Comparison of ENCODE assay signal across 21 cellular contexts in genomic region chr6:142223938-142224337, GRCh38.
DNase-seq lines count a peak whose midpoint lies in the region; ATAC-seq, FAIRE-seq and TF ChIP-seq lines count a peak whose summit lies in the region.
"Had no signal": no experiment of that assay in that cellular context is flagged by ENCODE, and none has a peak within 500 bp of the region (broad histone marks: within the 10 kb centered on the region; RNA-seq: fewer than 3 reads in every experiment).

No MANE protein-coding gene starts in this region.

- H3K27me3 ChIP-seq in HepG2 (ENCODE audit: control insufficient read depth in 1 of 2, insufficient read depth in 2 of 2, low read length in 2 of 2) = no peaks in the 10 kb centered on the region
- no peaks in the 10 kb centered on the region for H3K27me3 ChIP-seq in right lobe of liver
- no peaks in the 10 kb centered on the region for H3K27me3 ChIP-seq in Panc1 (ENCODE audit: control insufficient read depth, insufficient read depth, low read length)
- H3K27me3 ChIP-seq: BE2C had no signal

- no peak for TF ChIP-seq POLR2A in HepG2 (IDR thresholded peaks at IDR 0.05; ENCODE audit: insufficient read depth in 1 of 2, low read depth in 2 of 2, low read length in 2 of 2)
- no peak for TF ChIP-seq POLR2A in right lobe of liver (IDR thresholded peaks at IDR 0.05)

- TF ChIP-seq CTCF in HepG2 (CRISPR knock-in tag; IDR thresholded peaks at IDR 0.05) = no peak
- no peak for TF ChIP-seq CTCF in right lobe of liver (IDR thresholded peaks at IDR 0.05)
- no peak for TF ChIP-seq CTCF in Panc1 (IDR thresholded peaks at IDR 0.05)

- 0 out of 2 replicates have a peak, but pooled peaks cover 8% of the 10 kb centered on the region for H3K4me1 ChIP-seq in HepG2 (ENCODE audit: insufficient read depth, low read length)
- no peaks in the 10 kb centered on the region for H3K4me1 ChIP-seq in right lobe of liver
- no peaks in the 10 kb centered on the region for H3K4me1 ChIP-seq in Panc1 (ENCODE audit: control insufficient read depth, insufficient read depth, low read length)
- H3K4me1 ChIP-seq: BE2C, HAP-1 had no signal

- no peaks in the 10 kb centered on the region for H4K20me1 ChIP-seq in HepG2 (ENCODE audit: insufficient read depth, low read length)

- DNase-seq in HepG2 (ENCODE audit: low spot score) (no peak), right lobe of liver (no peak), Panc1 (ENCODE audit: low read depth, low spot score) (no peak), mesenteric fat pad (ENCODE audit: low spot score) (no peak), SKM-1 treated with dmso at 0.1 percent for 144 hours (lab: John Stamatoyannopoulos, UW; ENCODE audit: unreplicated experiment) (no peak)
- DNase-seq: ACHN; BE2C; C1 segment of cervical spinal cord; CD4-positive, CD25-positive, alpha-beta regulatory T cell; CD8-positive, alpha-beta memory T cell; COR-L47; DMS 273 treated with DMSO at 0.1 percent for 48 hours; DMS53; DND-41; EL had no signal

- POLR2A ChIA-PET in HepG2 (lab: Yijun Ruan, JAX) (no interaction called here), Panc1 (lab: Charles Lee) (no interaction called here)

- intact Hi-C loops in HepG2 (cut with micrococcal nuclease; ENCODE audit: unreplicated experiment) (no loop called here), right lobe of liver (cut with DNase I) (no loop called here), Panc1 (cut with micrococcal nuclease; ENCODE audit: unreplicated experiment) (no loop called here)

- in situ Hi-C loops in HepG2 (cut with HindIII; ENCODE audit: extremely low pct_ligation_motif_present, low pct_unique_long_range_greater_than_20kb) (no loop called here), Panc1 (cut with HindIII; ENCODE audit: low pct_unique_long_range_greater_than_20kb, low sequenced_read_pairs) (no loop called here)

- CTCF ChIA-PET in HepG2 (lab: Yijun Ruan, JAX; ENCODE audit: low intra/inter-chr PET ratio, low total read pairs) = no interaction called here
- CTCF ChIA-PET in Panc1 (lab: Charles Lee) = no interaction called here

- ATAC-seq in HepG2 = peak; percentile 34
- ATAC-seq in right lobe of liver = no peak
- ATAC-seq in Panc1 = peak; percentile 45; the same call in 1 of the 2 replicates
- ATAC-seq in esophagus mucosa = peak; percentile 84
- ATAC-seq in HG03135 (IDR thresholded peaks at IDR 0.05; ENCODE audit: unreplicated experiment) = no peak
- ATAC-seq: GM12878 had no signal

- H3K79me2 ChIP-seq in HepG2 (ENCODE audit: insufficient read depth, low read length) = no peaks in the 10 kb centered on the region

- H3K36me3 ChIP-seq in HepG2 (replicated peaks in 1 of 2; ENCODE audit: control insufficient read depth in 1 of 2, insufficient read depth in 2 of 2, low read length in 2 of 2) = peaks cover 0 to 3% of the 10 kb centered on the region in 2 experiments; a peak in 1 of 5 replicates
- H3K36me3 ChIP-seq in right lobe of liver = peaks cover 0 to 6% (median 0%) of the 10 kb centered on the region in 4 donors
- peaks cover 9% of the 10 kb centered on the region; the same call in 1 of the 2 replicates for H3K36me3 ChIP-seq in Panc1 (ENCODE audit: control insufficient read depth, insufficient read depth, low read length)
- H3K36me3 ChIP-seq: BE2C, HAP-1 had no signal

- H3K27ac ChIP-seq in HepG2 (ENCODE audit: extremely low read length, insufficient read depth, low read length) (no peak overlapping the region), right lobe of liver (no peak overlapping the region), Panc1 (ENCODE audit: low read length) (no peak overlapping the region)

- H3K4me2 ChIP-seq in HepG2 (ENCODE audit: low read depth, low read length) = no peak overlapping the region

- TF ChIP-seq RAD21 in HepG2 (CRISPR knock-in tag; IDR thresholded peaks at IDR 0.05) = no peak

- H3K4me3 ChIP-seq in HepG2 (replicated peaks in 1 of 3; ENCODE audit: insufficient read depth in 1 of 3, low read depth in 2 of 3, low read length in 3 of 3) (no peak overlapping the region), right lobe of liver (no peak overlapping the region), Panc1 (ENCODE audit: low read depth in 2 of 2, low read length in 2 of 2) (no peak overlapping the region)
- H3K4me3 ChIP-seq: GM12878, HAP-1 had no signal

- BruUV-seq in HepG2 (replicated peaks; lab: Mats Ljungman, UMichigan) (no TSS peak), Panc1 (replicated peaks; lab: Mats Ljungman, UMichigan) (no TSS peak)

- H3K9me3 ChIP-seq in HepG2 (ENCODE audit: low read length) = no peaks in the 10 kb centered on the region
- H3K9me3 ChIP-seq in right lobe of liver = no peaks in the 10 kb centered on the region
- no peaks in the 10 kb centered on the region for H3K9me3 ChIP-seq in Panc1 (ENCODE audit: control insufficient read depth, insufficient read depth, low read depth, low read length)
- H3K9me3 ChIP-seq: BE2C, HAP-1 had no signal

- WGBS in HepG2 (ENCODE audit: low lambda C conversion rate) = 93% methylated on average over 8 of the region's 8 CpGs
- 84% methylated on average over 7 of the region's 8 CpGs for WGBS in right lobe of liver (ENCODE audit: insufficient coverage, low coverage, low lambda C conversion rate, missing lambda C conversion rate)

- H3K9ac ChIP-seq in HepG2 (ENCODE audit: insufficient read depth, low read depth, low read length) = no peak overlapping the region

- H2AFZ ChIP-seq in HepG2 (ENCODE audit: low read length) = no peak overlapping the region

- TF ChIP-seq EP300 in HepG2 (IDR thresholded peaks at IDR 0.05; ENCODE audit: low read depth in 2 of 2, low read length in 2 of 2) (no peak), HepG2 (CRISPR knock-in tag; IDR thresholded peaks at IDR 0.05; ENCODE audit: borderline replicate concordance) (no peak)

- FAIRE-seq in HepG2 (lab: Jason Lieb, UNC) = no peak
- FAIRE-seq: A204.1, GM12878, GM19239 had no signal

TF ChIP-seq in HepG2, 621 proteins besides CTCF, POLR2A, EP300 and RAD21:
- TF ChIP-seq MAFK (conservative IDR thresholded peaks at IDR 0.05 in 1 of 2, IDR thresholded peaks at IDR 0.05 in 1 of 2; ENCODE audit: low read length in 2 of 2) (no peak), HMGXB3 (CRISPR knock-in tag; IDR thresholded peaks at IDR 0.05; ENCODE audit: borderline replicate concordance) (no peak), CEBPB (IDR thresholded peaks at IDR 0.05; ENCODE audit: borderline replicate concordance, low read depth, low read length) (no peak), CCDC6 (CRISPR knock-in tag; IDR thresholded peaks at IDR 0.05) (no peak), ZNF776 (CRISPR knock-in tag; IDR thresholded peaks at IDR 0.05) (no peak), ZC3H4 (CRISPR knock-in tag; IDR thresholded peaks at IDR 0.05; ENCODE audit: borderline replicate concordance) (no peak), AGO1 (IDR thresholded peaks at IDR 0.05; ENCODE audit: low read depth, low read length, poor library complexity, severe bottlenecking) (no peak), CHCHD3 (CRISPR knock-in tag; IDR thresholded peaks at IDR 0.05) (no peak), ZNF703 (CRISPR knock-in tag; IDR thresholded peaks at IDR 0.05; ENCODE audit: borderline replicate concordance) (no peak), CREB3 (CRISPR knock-in tag; IDR thresholded peaks at IDR 0.05) (no peak), REXO4 (CRISPR knock-in tag; IDR thresholded peaks at IDR 0.05; ENCODE audit: borderline replicate concordance) (no peak), EEA1 (CRISPR knock-in tag; IDR thresholded peaks at IDR 0.05; ENCODE audit: borderline replicate concordance) (no peak), LCORL (IDR thresholded peaks at IDR 0.05) (no peak), LCORL (CRISPR knock-in tag; IDR thresholded peaks at IDR 0.05) (no peak)

Comparison
In these comparisons a context has a peak if more than half of its experiments do, and no peak if none do; other contexts are left out.
1. ATAC-seq: peak in HepG2 (single experiment), Panc1 (single experiment) and esophagus mucosa (single experiment); none in right lobe of liver (0 of 4) and HG03135 (single experiment).